In genomic region chr3:160384639-160385312, GRCh38 we compare ENCODE assay signal across 25 cellular contexts. TPM values are rescaled to one million over a fixed set of nuclear protein-coding genes. Genes with fewer than 3 reads are reported as not detected.
DNase-seq lines count a peak whose midpoint lies in the region; ATAC-seq and TF ChIP-seq lines count a peak whose summit lies in the region.
"Had no signal": no experiment of that assay in that cellular context is flagged by ENCODE, and none has a peak within 500 bp of the region (broad histone marks: within the 10 kb centered on the region; RNA-seq: fewer than 3 reads in every experiment).

No MANE protein-coding gene starts in this region.

- H3K4me3 Mint-ChIP-seq in WTC11, result no peak overlapping the region
- H3K4me3 Mint-ChIP-seq: CD4-positive, CD25-positive, alpha-beta regulatory T cell had no signal

- H3K36me3 ChIP-seq in lung (ENCODE audit: control insufficient read depth in 2 of 2, insufficient read depth in 2 of 2, low read length in 2 of 2), result no peaks in the 10 kb centered on the region
- H3K36me3 ChIP-seq in upper lobe of right lung, result no peaks in the 10 kb centered on the region

- no peaks in the 10 kb centered on the region for H3K27me3 ChIP-seq in lung (ENCODE audit: control insufficient read depth, insufficient read depth)
- H3K27me3 ChIP-seq in upper lobe of right lung, result no peaks in the 10 kb centered on the region
- no peaks in the 10 kb centered on the region for H3K27me3 ChIP-seq in dorsolateral prefrontal cortex

- H3K27ac ChIP-seq in lung (ENCODE audit: low read depth in 1 of 2, low read length in 1 of 2), result no peak overlapping the region
- peak overlapping the region; percentile 38 for H3K27ac ChIP-seq in upper lobe of right lung
- H3K27ac ChIP-seq in dorsolateral prefrontal cortex, result no peak overlapping the region
- H3K27ac ChIP-seq: PC-9 had no signal

- intact Hi-C loops in upper lobe of right lung (cut with DNase I), result no loop called here
- intact Hi-C loops in dorsolateral prefrontal cortex (cut with DNase I), result no loop called here

- H3K9me3 Mint-ChIP-seq in WTC11, result no peaks in the 10 kb centered on the region
- H3K9me3 Mint-ChIP-seq: CD4-positive, CD25-positive, alpha-beta regulatory T cell had no signal

- H3K9me3 ChIP-seq in lung (ENCODE audit: control insufficient read depth in 2 of 2, insufficient read depth in 1 of 2, low read length in 1 of 2) (no peaks in the 10 kb centered on the region), upper lobe of right lung (no peaks in the 10 kb centered on the region)

- H3K27ac Mint-ChIP-seq in WTC11, result peak overlapping the region; percentile 58
- H3K27ac Mint-ChIP-seq: CD4-positive, CD25-positive, alpha-beta regulatory T cell had no signal

- DNase-seq in WTC11 (ENCODE audit: low spot score) (no peak), iPS-NIHi7 (ENCODE audit: extremely low spot score) (peak; percentile 13), lung (ENCODE audit: low spot score) (peak; percentile 45), upper lobe of right lung (no peak), NCI-H510A (lab: John Stamatoyannopoulos, UW) (no peak), dorsolateral prefrontal cortex (no peak)
- DNase-seq: CD4-positive, CD25-positive, alpha-beta regulatory T cell; COR-L47; DMS79; GOT3; KBM-7; MM.1S; NCI-H1048; NCI-H1436; NCI-H187 treated with DMSO at 0.1 percent for 48 hours; NCI-H2107; NCI-H2227 treated with DMSO at 0.1 percent for 48 hours; NCI-H510A treated with DMSO at 0.1 percent for 48 hours; NCI-H748 treated with DMSO at 0.1 percent for 48 hours; PC-9; RPMI8226; SHP77 had no signal

- peaks cover 31% of the 10 kb centered on the region for H3K4me1 Mint-ChIP-seq in WTC11

- TF ChIP-seq CTCF in WTC11 (IDR thresholded peaks at IDR 0.05) (no peak), lung (IDR thresholded peaks at IDR 0.05; ENCODE audit: control extremely low read depth, extremely low read depth) (no peak), upper lobe of right lung (IDR thresholded peaks at IDR 0.05) (no peak), dorsolateral prefrontal cortex (IDR thresholded peaks at IDR 0.05 in 54 of 56, conservative IDR thresholded peaks at IDR 0.05 in 2 of 56; ENCODE audit: low read depth in 1 of 56, partially characterized antibody in 56 of 56) (no peak)

- H3K36me3 Mint-ChIP-seq in WTC11, result no peaks in the 10 kb centered on the region

- ATAC-seq in WTC11 (peak; percentile 88), lung (ENCODE audit: insufficient read depth, low FRiP score) (peak; percentile 53), upper lobe of right lung (peak; percentile 84), HG02623 (IDR thresholded peaks at IDR 0.05; ENCODE audit: unreplicated experiment) (no peak)
- ATAC-seq: HCT116, HepG2 had no signal

- POLR2A ChIA-PET in WTC11 (lab: Charles Lee), result no interaction called here

- H3K4me3 ChIP-seq in lung (no peak overlapping the region), upper lobe of right lung (no peak overlapping the region), dorsolateral prefrontal cortex (no peak overlapping the region)
- H3K4me3 ChIP-seq: PC-9 had no signal

- H3K4me1 ChIP-seq in lung (ENCODE audit: control insufficient read depth in 2 of 2, insufficient read depth in 2 of 2, low read length in 2 of 2), result no peaks in the 10 kb centered on the region
- no peaks in the 10 kb centered on the region for H3K4me1 ChIP-seq in upper lobe of right lung

- no peaks in the 10 kb centered on the region for H3K27me3 Mint-ChIP-seq in WTC11 (ENCODE audit: low read depth)
- H3K27me3 Mint-ChIP-seq: CD4-positive, CD25-positive, alpha-beta regulatory T cell had no signal

- WGBS in lung, 2 donors, result 76 to 90% methylated on average over 5 of the region's 5 CpGs

- CTCF ChIA-PET in WTC11 (lab: Charles Lee), result no interaction called here

TF ChIP-seq in WTC11, 78 proteins besides CTCF, POLR2A, EP300 and RAD21:
- TF ChIP-seq MYBL2 (CRISPR knock-in tag; IDR thresholded peaks at IDR 0.05) (no peak), ZNF121 (CRISPR knock-in tag; IDR thresholded peaks at IDR 0.05) (no peak), FOXJ3 (CRISPR knock-in tag; IDR thresholded peaks at IDR 0.05; ENCODE audit: borderline replicate concordance) (no peak), JUN (CRISPR knock-in tag; IDR thresholded peaks at IDR 0.05) (no peak), GRHL2 (CRISPR knock-in tag; IDR thresholded peaks at IDR 0.05; ENCODE audit: insufficient replicate concordance, severe bottlenecking) (no peak)

RNA-seq across cellular contexts. Expression of gene IFT80, which starts 14.2 kb away (rescaled TPM):
- total RNA-seq in WTC11 (2021) (26.9 to 29.5 TPM (median 28.0 TPM) in 3 replicates), lung (100 to 1,000 TPM in 1 of 2 donors, 10 to 100 TPM in 1; 33.2 to 114 TPM), upper lobe of right lung (37.1 TPM), dorsolateral prefrontal cortex (100 to 1,000 TPM in 4 of 120 experiments, 10 to 100 TPM in 116; 30.1 to 114 (median 63.1) TPM)
- polyA plus RNA-seq in lung, result 10 to 100 TPM; 13.1 to 22.6 TPM

RNA-seq across cellular contexts. Expression of gene SMC4, which starts 14.7 kb away (rescaled TPM):
- 115 to 144 TPM (median 125 TPM) in 3 replicates for total RNA-seq in WTC11 (2021)
- 100 to 1,000 TPM in 1 of 2 donors, 10 to 100 TPM in 1; 56.5 to 258 TPM for total RNA-seq in lung
- polyA plus RNA-seq in lung, result 10 to 100 TPM; 13.0 to 56.0 TPM
- 46.8 TPM for total RNA-seq in upper lobe of right lung
- 10 to 100 TPM in 71 of 120 experiments, 1 to 10 TPM in 49; 4.6 to 19.0 (median 10.7) TPM for total RNA-seq in dorsolateral prefrontal cortex

Comparison
In these comparisons a context has a peak if more than half of its experiments do, and no peak if none do; other contexts are left out.
1. DNase-seq: peak in iPS-NIHi7 (single experiment) and lung (single experiment); none in WTC11 (single experiment), upper lobe of right lung (single experiment), NCI-H510A (single experiment) and dorsolateral prefrontal cortex (0 of 10).